ENCODE assay signal across 10 cellular contexts in the genomic region with DNA sequence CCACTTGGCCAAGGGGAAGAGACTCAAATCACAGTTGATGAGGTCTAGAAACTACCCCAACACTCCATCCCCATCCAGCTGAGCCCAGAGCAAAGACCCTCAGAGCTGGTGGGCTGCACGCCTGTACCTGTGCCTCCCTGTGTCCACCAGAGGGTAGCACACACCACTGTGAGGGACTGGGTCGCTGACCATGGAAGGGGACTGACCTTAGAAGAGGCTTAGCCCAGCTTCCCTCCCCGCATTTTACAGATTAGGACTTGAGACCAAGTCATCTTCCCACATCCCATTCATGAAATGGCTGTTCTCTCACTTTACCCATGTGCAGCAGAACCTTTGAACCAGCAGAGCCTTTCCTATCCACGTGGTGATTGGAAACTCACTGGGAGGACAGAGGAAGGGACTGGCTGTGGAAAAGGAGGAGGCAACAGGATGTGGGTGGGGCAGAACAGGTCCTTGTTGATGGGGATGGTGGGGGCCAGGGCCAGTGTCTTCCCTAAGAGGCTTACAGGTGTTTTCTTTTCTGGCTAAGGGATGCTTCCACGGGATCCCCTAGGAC. TPM values are rescaled to one million over a fixed set of nuclear protein-coding genes. Genes with fewer than 3 reads are reported as not detected.
DNase-seq lines count a peak whose midpoint lies in the region; ATAC-seq, FAIRE-seq and TF ChIP-seq lines count a peak whose summit lies in the region.
"Had no signal": no experiment of that assay in that cellular context is flagged by ENCODE, and none has a peak within 500 bp of the region (broad histone marks: within the 10 kb centered on the region; RNA-seq: fewer than 3 reads in every experiment).

No MANE protein-coding gene starts in this region.

- no peaks in the 10 kb centered on the region for H3K36me3 Mint-ChIP-seq in activated CD8-positive, alpha-beta memory T cell treated with anti-CD3 and anti-CD28 coated beads, Interleukin-2, amount 10 ng/mL, durations not matched to agents 7 days and 5 days

- H3K79me2 ChIP-seq in SK-N-SH (ENCODE audit: insufficient read depth), result no peaks in the 10 kb centered on the region

- no peaks in the 10 kb centered on the region for H3F3A ChIP-seq in SK-N-SH (replicated peaks; ENCODE audit: insufficient read depth)

- POLR2A ChIA-PET in SK-N-SH (lab: Yijun Ruan, JAX), result no interaction called here

- H3K27ac ChIP-seq in SK-N-SH (ENCODE audit: low read depth in 2 of 2, low read length in 1 of 2), result no peak overlapping the region
- H3K27ac ChIP-seq in upper lobe of right lung, result no peak overlapping the region

- H3K36me3 ChIP-seq in SK-N-SH (replicated peaks in 1 of 2; ENCODE audit: control insufficient read depth in 1 of 2, insufficient read depth in 2 of 2, low read length in 1 of 2) (no peaks in the 10 kb centered on the region), upper lobe of right lung (no peaks in the 10 kb centered on the region)

- 0 out of 4 replicates have a peak overlapping the region, but pooled peaks of 1 of the 2 experiments have one; percentile 11 for H3K4me3 ChIP-seq in SK-N-SH (ENCODE audit: low read depth in 2 of 2, low read length in 1 of 2)
- H3K4me3 ChIP-seq in upper lobe of right lung, result no peak overlapping the region
- H3K4me3 ChIP-seq: lung had no signal

- peaks cover 50% of the 10 kb centered on the region for H3K27me3 Mint-ChIP-seq in activated CD8-positive, alpha-beta memory T cell treated with anti-CD3 and anti-CD28 coated beads, Interleukin-2, amount 10 ng/mL, durations not matched to agents 7 days and 5 days

- TF ChIP-seq RAD21 in SK-N-SH (IDR thresholded peaks at IDR 0.05; ENCODE audit: low read length), result peak; percentile 79

- H3K9me3 ChIP-seq in SK-N-SH, result no peaks in the 10 kb centered on the region
- H3K9me3 ChIP-seq in upper lobe of right lung, result no peaks in the 10 kb centered on the region

- DNase-seq in activated CD8-positive, alpha-beta memory T cell treated with anti-CD3 and anti-CD28 coated beads, Interleukin-2, amount 50 U/mL, for 48 hours, result peak; percentile 52
- no peak for DNase-seq in activated CD8-positive, alpha-beta memory T cell treated with anti-CD3 and anti-CD28 coated beads, Interleukin-2, amount 10 ng/mL, durations not matched to agents 7 days and 5 days
- peak; percentile 85 for DNase-seq in SK-N-SH
- DNase-seq in left ventricle myocardium superior, result no peak
- no peak for DNase-seq in upper lobe of right lung
- no peak for DNase-seq in frontal cortex (ENCODE audit: low spot score in 2 of 2)
- no peak for DNase-seq in germinal center (ENCODE audit: low spot score)
- no peak for DNase-seq in activated CD4-positive, alpha-beta T cell treated with anti-CD3 and anti-CD28 coated beads, Interleukin-2, amount 50 U/mL, for 4 hours

- H3K9me3 Mint-ChIP-seq in activated CD8-positive, alpha-beta memory T cell treated with anti-CD3 and anti-CD28 coated beads, Interleukin-2, amount 10 ng/mL, durations not matched to agents 7 days and 5 days (ENCODE audit: low read depth), result no peaks in the 10 kb centered on the region
- H3K9me3 Mint-ChIP-seq: T-helper 1 cell treated with Interleukin-12 subunit alpha and Interleukin-12 subunit beta and Interleukin-4 antibody, amounts not matched to agents 30 μg/mL and 1 μg/mL, for 36 hours had no signal

- no peaks in the 10 kb centered on the region for H3K27me3 ChIP-seq in SK-N-SH (ENCODE audit: insufficient read depth)
- H3K27me3 ChIP-seq in upper lobe of right lung, result no peaks in the 10 kb centered on the region

- H3K4me1 ChIP-seq in SK-N-SH (ENCODE audit: control insufficient read depth in 1 of 2, insufficient read depth in 2 of 2, low read depth in 1 of 2, low read length in 1 of 2), result no peaks in the 10 kb centered on the region
- H3K4me1 ChIP-seq in upper lobe of right lung, result peaks cover 15% of the 10 kb centered on the region

- H4K20me1 ChIP-seq in SK-N-SH (ENCODE audit: insufficient read depth), result no peaks in the 10 kb centered on the region

- H3K27ac Mint-ChIP-seq in activated CD8-positive, alpha-beta memory T cell treated with anti-CD3 and anti-CD28 coated beads, Interleukin-2, amount 10 ng/mL, durations not matched to agents 7 days and 5 days, result no peak overlapping the region
- H3K27ac Mint-ChIP-seq: T-helper 1 cell treated with Interleukin-12 subunit alpha and Interleukin-12 subunit beta and Interleukin-4 antibody, amounts not matched to agents 30 μg/mL and 1 μg/mL, for 36 hours had no signal

- 73% methylated on average over 5 of the region's 5 CpGs for WGBS in SK-N-SH (ENCODE audit: low lambda C conversion rate)

- H3K9ac ChIP-seq in SK-N-SH, result no peak overlapping the region

- H2AFZ ChIP-seq in SK-N-SH (ENCODE audit: low read depth), result no peak overlapping the region

- CTCF ChIA-PET in activated CD8-positive, alpha-beta memory T cell treated with anti-CD3 and anti-CD28 coated beads, Interleukin-2, amount 10 ng/mL, durations not matched to agents 7 days and 5 days (lab: Charles Lee), result interaction anchor here (1.0 to 1.6 kb wide), 5 partner anchors 40 to 102 kb away, joined by 3 to 7 read pairs (median 4); no protein-coding TSS in a partner anchor
- CTCF ChIA-PET in SK-N-SH (lab: Yijun Ruan, JAX), result interaction anchor here (0.8 to 2.4 kb wide), 17 partner anchors 11 to 245 kb away, joined by 3 to 16 read pairs (median 5); a partner anchor contains a TSS

- H3K4me1 Mint-ChIP-seq in activated CD8-positive, alpha-beta memory T cell treated with anti-CD3 and anti-CD28 coated beads, Interleukin-2, amount 10 ng/mL, durations not matched to agents 7 days and 5 days, result peaks cover 10% of the 10 kb centered on the region

- no peak overlapping the region for H3K4me2 ChIP-seq in SK-N-SH

- no peak overlapping the region for H3K4me3 Mint-ChIP-seq in activated CD8-positive, alpha-beta memory T cell treated with anti-CD3 and anti-CD28 coated beads, Interleukin-2, amount 10 ng/mL, durations not matched to agents 7 days and 5 days
- H3K4me3 Mint-ChIP-seq: T-helper 1 cell treated with Interleukin-12 subunit alpha and Interleukin-12 subunit beta and Interleukin-4 antibody, amounts not matched to agents 30 μg/mL and 1 μg/mL, for 36 hours had no signal

- TF ChIP-seq CTCF in SK-N-SH (IDR thresholded peaks at IDR 0.05), result peak; percentile 75
- peak; percentile 50 for TF ChIP-seq CTCF in upper lobe of right lung (IDR thresholded peaks at IDR 0.05)

- no peak for TF ChIP-seq EP300 in SK-N-SH (IDR thresholded peaks at IDR 0.05; ENCODE audit: borderline replicate concordance in 1 of 2, low read depth in 1 of 2, low read length in 1 of 2)

- ATAC-seq in activated CD8-positive, alpha-beta memory T cell treated with anti-CD3 and anti-CD28 coated beads, Interleukin-2, amount 10 ng/mL, durations not matched to agents 7 days and 5 days, result no peak
- ATAC-seq in left ventricle myocardium superior (peak; percentile 46), upper lobe of right lung (peak; percentile 55)

- H3K9me2 ChIP-seq in SK-N-SH, result no peaks in the 10 kb centered on the region

- intact Hi-C loops in left ventricle myocardium superior (cut with micrococcal nuclease) (no loop called here), upper lobe of right lung (cut with DNase I) (no loop called here)

- FAIRE-seq in frontal cortex (lab: Jason Lieb, UNC), result no peak

TF ChIP-seq in SK-N-SH, 30 proteins besides CTCF, POLR2A, EP300 and RAD21:
- no peak for TF ChIP-seq CHD2 (IDR thresholded peaks at IDR 0.05; ENCODE audit: low read length, partially characterized antibody)
- peak; percentile 86 for TF ChIP-seq SMC3 (IDR thresholded peaks at IDR 0.05; ENCODE audit: low read depth, low read length)

RNA-seq across cellular contexts. Expression of a gene that starts 44.3 kb away (rescaled TPM):
- total RNA-seq in activated CD8-positive, alpha-beta memory T cell treated with anti-CD3 and anti-CD28 coated beads, Interleukin-2, amount 10 ng/mL, durations not matched to agents 7 days and 5 days, result under 1 TPM; 0.35 to 0.68 TPM
- polyA plus RNA-seq in SK-N-SH (2012; rRNA removed), result 58.3 and 99.9 TPM in 2 replicates
- polyA plus RNA-seq in SK-N-SH (2012; cell fraction: cytosol; rRNA removed), result 36.1 and 58.7 TPM in 2 replicates
- polyA plus RNA-seq in SK-N-SH (2012; cell fraction: nucleus; rRNA removed), result 140 and 155 TPM in 2 replicates
- total RNA-seq in left ventricle myocardium superior (1.7 TPM), upper lobe of right lung (1.3 TPM), frontal cortex (7.3 TPM)

RNA-seq across cellular contexts. Expression of a gene that starts 58.7 kb away (rescaled TPM):
- total RNA-seq in activated CD8-positive, alpha-beta memory T cell treated with anti-CD3 and anti-CD28 coated beads, Interleukin-2, amount 10 ng/mL, durations not matched to agents 7 days and 5 days, result not detected
- polyA plus RNA-seq in SK-N-SH (2012; rRNA removed), result 1.1 and 1.2 TPM in 2 replicates
- 0.17 and 0.87 TPM in 2 replicates for polyA plus RNA-seq in SK-N-SH (2012; cell fraction: cytosol; rRNA removed)
- polyA plus RNA-seq in SK-N-SH (2012; cell fraction: nucleus; rRNA removed), result 0.34 and 0.79 TPM in 2 replicates
- total RNA-seq in left ventricle myocardium superior, result not detected
- not detected for total RNA-seq in upper lobe of right lung
- total RNA-seq in frontal cortex, result not detected
- total RNA-seq: lung had no signal
- polyA plus RNA-seq: lung had no signal

Comparison
In these comparisons a context has a peak if more than half of its experiments do, and no peak if none do; other contexts are left out.
1. DNase-seq: peak in activated CD8-positive, alpha-beta memory T cell treated with anti-CD3 and anti-CD28 coated beads, Interleukin-2, amount 50 U/mL, for 48 hours (single experiment) and SK-N-SH (single experiment); none in activated CD8-positive, alpha-beta memory T cell treated with anti-CD3 and anti-CD28 coated beads, Interleukin-2, amount 10 ng/mL, durations not matched to agents 7 days and 5 days (single experiment), left ventricle myocardium superior (single experiment), upper lobe of right lung (single experiment), frontal cortex (0 of 2), germinal center (single experiment) and activated CD4-positive, alpha-beta T cell treated with anti-CD3 and anti-CD28 coated beads, Interleukin-2, amount 50 U/mL, for 4 hours (0 of 2).